ENCODE assay signal across 14 cellular contexts in genomic region chr2:232537499-232537898, GRCh38. TPM values are rescaled to one million over a fixed set of nuclear protein-coding genes. Genes with fewer than 3 reads are reported as not detected.
DNase-seq lines count a peak whose midpoint lies in the region; ATAC-seq and TF ChIP-seq lines count a peak whose summit lies in the region.
"Had no signal": no experiment of that assay in that cellular context is flagged by ENCODE, and none has a peak within 500 bp of the region (broad histone marks: within the 10 kb centered on the region; RNA-seq: fewer than 3 reads in every experiment).

No MANE protein-coding gene starts in this region.

- TF ChIP-seq CTCF in sigmoid colon (IDR thresholded peaks at IDR 0.05) (no peak), MM.1S (IDR thresholded peaks at IDR 0.05; ENCODE audit: low read length) (no peak)

- TF ChIP-seq EP300 in sigmoid colon (IDR thresholded peaks at IDR 0.05): no peak

- no peak overlapping the region for H3K4me3 ChIP-seq in SJCRH30
- H3K4me3 ChIP-seq in sigmoid colon: no peak overlapping the region
- no peak overlapping the region for H3K4me3 ChIP-seq in MM.1S (ENCODE audit: low read length)

- intact Hi-C loops in Right ventricle myocardium superior (cut with DNase I): no loop called here
- intact Hi-C loops in sigmoid colon (cut with DNase I): no loop called here

- no peaks in the 10 kb centered on the region for H4K20me1 ChIP-seq in MM.1S (ENCODE audit: insufficient read depth, low read length)

- TF ChIP-seq POLR2A in sigmoid colon (IDR thresholded peaks at IDR 0.05): no peak

- 70 to 83% methylated on average over 4 of the region's 4 CpGs for WGBS in sigmoid colon, 2 donors

- H3K27ac ChIP-seq in SJCRH30 (peak overlapping the region; percentile 1; the same call in 1 of the 2 replicates), sigmoid colon (no peak overlapping the region), MM.1S (ENCODE audit: low read length) (no peak overlapping the region)

- H3K9me2 ChIP-seq in MM.1S (replicated peaks; ENCODE audit: insufficient read depth, low read length): no peaks in the 10 kb centered on the region

- H3K27me3 ChIP-seq in SJCRH30: no peaks in the 10 kb centered on the region
- peaks cover 3 to 53% (median 35%) of the 10 kb centered on the region in 3 donors for H3K27me3 ChIP-seq in sigmoid colon
- H3K27me3 ChIP-seq in MM.1S (replicated peaks; ENCODE audit: insufficient read depth, low read length): peaks cover 5% of the 10 kb centered on the region; the same call in 1 of the 2 replicates

- H3K36me3 ChIP-seq in SJCRH30 (peaks cover 32% of the 10 kb centered on the region), sigmoid colon (no peaks in the 10 kb centered on the region), MM.1S (replicated peaks; ENCODE audit: insufficient read depth, low read length) (no peaks in the 10 kb centered on the region)

- peak; percentile 78 for ATAC-seq in Right ventricle myocardium superior (ENCODE audit: poor library complexity)
- ATAC-seq: PC-3 had no signal

- H3K4me1 ChIP-seq in SJCRH30 (peaks cover 23% of the 10 kb centered on the region), sigmoid colon (no peaks in the 10 kb centered on the region), MM.1S (ENCODE audit: low read length) (no peaks in the 10 kb centered on the region)

- no peak overlapping the region for H2AFZ ChIP-seq in MM.1S (ENCODE audit: low read length)

- H3K4me2 ChIP-seq in MM.1S (ENCODE audit: low read depth, low read length): no peak overlapping the region

- no peaks in the 10 kb centered on the region for H3K79me2 ChIP-seq in MM.1S (ENCODE audit: low read length)

- H3K9me3 ChIP-seq in SJCRH30 (replicated peaks): no peaks in the 10 kb centered on the region
- H3K9me3 ChIP-seq in sigmoid colon: peaks cover 0 to 7% (median 0%) of the 10 kb centered on the region in 4 donors
- no peaks in the 10 kb centered on the region for H3K9me3 ChIP-seq in MM.1S (replicated peaks; ENCODE audit: insufficient read depth, low read length)

- no peak overlapping the region for H3K9ac ChIP-seq in MM.1S (ENCODE audit: low read length)

- no peaks in the 10 kb centered on the region for H3F3A ChIP-seq in MM.1S (ENCODE audit: insufficient read depth, low read length)

- DNase-seq in SJCRH30 (peak in 1 of 2 experiments; percentile 59), Right ventricle myocardium superior (peak; percentile 65), mesenteric fat pad (ENCODE audit: low spot score) (peak; percentile 65), sigmoid colon (peak; percentile 44), SHP77 treated with DMSO at 0.1 percent for 48 hours (lab: John Stamatoyannopoulos, UW) (no peak), MM.1S (no peak)
- no peak for DNase-seq in stimulated activated CD4-positive, alpha-beta T cell treated with anti-CD3 and anti-CD28 coated beads, Interleukin-12 subunit alpha, Interleukin-12 subunit beta, amount 100 ng/mL, for 4 hours
- DNase-seq: DMS79; NCI-H1048; NCI-H2107; NCI-H226; NK-92 treated with Interleukin-12 subunit alpha and Interleukin-12 subunit beta, amount 100 ng/mL, for 24 hours; PC-3 had no signal

RNA-seq across cellular contexts. Expression of gene CHRNG, which starts 2.0 kb away (rescaled TPM):
- 25.2 and 36.6 TPM in 2 replicates for total RNA-seq in SJCRH30 (2014; rRNA removed; shearing (Covaris generic))
- total RNA-seq in Right ventricle myocardium superior: not detected
- not detected for total RNA-seq in mesenteric fat pad
- not detected for total RNA-seq in sigmoid colon
- polyA plus RNA-seq in sigmoid colon: not detected
- total RNA-seq: G401, PC-3 had no signal

RNA-seq across cellular contexts. Expression of gene CHRND, which starts 11.5 kb away (rescaled TPM):
- 91.0 and 92.4 TPM in 2 replicates for total RNA-seq in SJCRH30 (2014; rRNA removed; shearing (Covaris generic))
- total RNA-seq in Right ventricle myocardium superior (not detected), mesenteric fat pad (not detected), sigmoid colon (not detected)
- not detected for polyA plus RNA-seq in sigmoid colon
- total RNA-seq: G401, PC-3 had no signal

RNA-seq across cellular contexts. Expression of gene TIGD1, which starts 12.9 kb away (rescaled TPM):
- total RNA-seq in SJCRH30 (2014; rRNA removed; shearing (Covaris generic)): 10.2 and 13.5 TPM in 2 replicates
- total RNA-seq in Right ventricle myocardium superior (1.7 TPM), mesenteric fat pad (2.2 TPM), sigmoid colon (1 to 10 TPM; 2.1 to 4.2 (median 3.1) TPM)
- polyA plus RNA-seq in sigmoid colon: 1 to 10 TPM in 1 of 3 donors, under 1 TPM in 2; 0.23 to 3.4 (median 0.60) TPM

RNA-seq across cellular contexts. Expression of gene EIF4E2, which starts 13.0 kb away (rescaled TPM):
- total RNA-seq in SJCRH30 (2014; rRNA removed; shearing (Covaris generic)): 168 and 180 TPM in 2 replicates
- total RNA-seq in Right ventricle myocardium superior: 41.1 TPM
- 46.9 TPM for total RNA-seq in mesenteric fat pad
- 10 to 100 TPM; 42.5 to 55.1 (median 48.4) TPM for total RNA-seq in sigmoid colon
- 100 to 1,000 TPM in 1 of 3 donors, 10 to 100 TPM in 2; 85.5 to 131 (median 98.5) TPM for polyA plus RNA-seq in sigmoid colon

RNA-seq across cellular contexts. Expression of gene PRSS56, which starts 17.3 kb away (rescaled TPM):
- 0.38 and 0.48 TPM in 2 replicates for total RNA-seq in SJCRH30 (2014; rRNA removed; shearing (Covaris generic))
- total RNA-seq in Right ventricle myocardium superior: 0.19 TPM
- not detected for total RNA-seq in mesenteric fat pad
- total RNA-seq in sigmoid colon: not detected
- polyA plus RNA-seq in sigmoid colon: not detected
- total RNA-seq: G401, PC-3 had no signal

Comparison
In these comparisons a context has a peak if more than half of its experiments do, and no peak if none do; other contexts are left out.
1. DNase-seq: peak in Right ventricle myocardium superior (single experiment), mesenteric fat pad (single experiment) and sigmoid colon (single experiment); none in SHP77 treated with DMSO at 0.1 percent for 48 hours (single experiment), MM.1S (single experiment) and stimulated activated CD4-positive, alpha-beta T cell treated with anti-CD3 and anti-CD28 coated beads, Interleukin-12 subunit alpha, Interleukin-12 subunit beta, amount 100 ng/mL, for 4 hours (single experiment).
2. RNA of gene CHRNG, which starts 2.0 kb away (total RNA-seq): 25.2 to 36.6 TPM in SJCRH30; not detected in Right ventricle myocardium superior (single experiment), not detected in mesenteric fat pad (single experiment) and not detected in sigmoid colon; every median in the first group is over 10 times any median in the second.
3. RNA of gene CHRND, which starts 11.5 kb away (total RNA-seq): 91.0 to 92.4 TPM in SJCRH30; not detected in Right ventricle myocardium superior (single experiment), not detected in mesenteric fat pad (single experiment) and not detected in sigmoid colon; every median in the first group is over 10 times any median in the second.